Comparison of ENCODE assay signal across 30 cellular contexts in the genomic region with DNA sequence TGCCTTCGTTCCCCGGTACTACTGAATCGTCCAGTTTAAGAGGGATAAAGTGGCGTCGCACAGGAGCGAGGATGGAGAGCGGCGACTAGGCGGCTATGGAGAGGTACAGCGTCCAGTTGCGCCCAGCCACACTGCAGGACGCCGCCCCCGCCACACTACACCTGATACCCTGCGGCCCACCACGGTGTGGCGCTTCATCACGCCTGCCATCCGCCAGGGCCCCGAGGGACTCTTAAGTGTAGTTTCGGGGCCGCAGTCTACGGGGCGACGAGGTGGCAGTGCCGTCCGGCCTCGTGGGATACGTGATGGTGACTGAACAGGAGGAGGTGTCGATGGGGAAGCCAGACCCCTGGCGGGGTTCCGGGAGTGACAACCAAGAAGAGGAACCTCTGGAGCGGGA. TPM values are rescaled to one million over a fixed set of nuclear protein-coding genes. Genes with fewer than 3 reads are reported as not detected.
"Had no signal": no experiment of that assay in that cellular context is flagged by ENCODE, and none has a peak within 500 bp of the region (broad histone marks: within the 10 kb centered on the region; RNA-seq: fewer than 3 reads in every experiment).

No MANE protein-coding gene starts in this region.

- H3K4me3 Mint-ChIP-seq: mesothelial cell of epicardium; naive B cell; nephron progenitor cell; stimulated activated naive CD8-positive, alpha-beta T cell treated with anti-CD3 and anti-CD28 coated beads, Interleukin-15, Interleukin-2, amounts not matched to agents 100 ng/mL and 50 ng/mL, for 24 hours; T-helper 17 cell; type B pancreatic cell had no signal

- H3K9me3 Mint-ChIP-seq: mesothelial cell of epicardium; naive B cell; nephron progenitor cell; stimulated activated naive CD8-positive, alpha-beta T cell treated with anti-CD3 and anti-CD28 coated beads, Interleukin-15, Interleukin-2, amounts not matched to agents 100 ng/mL and 50 ng/mL, for 24 hours; type B pancreatic cell had no signal

- H3K27me3 Mint-ChIP-seq: progenitor cell of endocrine pancreas, type B pancreatic cell had no signal

- DNase-seq: activated CD8-positive, alpha-beta memory T cell treated with anti-CD3 and anti-CD28 coated beads for 24 hours; activated gamma-delta T cell treated with Interleukin-2 at 50 U/mL for 16 hours; activated naive CD4-positive, alpha-beta T cell treated with anti-CD3 and anti-CD28 coated beads, Interleukin-2, amount 50 U/mL, for 16 hours; central memory CD4-positive, alpha-beta T cell; dermis blood vessel endothelial cell; effector CD4-positive, alpha-beta T cell; esophagus squamous epithelium; glutamatergic neuron; islet precursor cell; left ventricle myocardium inferior; mammary epithelial cell; naive B cell; nephron progenitor cell; ovary; right lobe of liver; stimulated activated CD4-positive, alpha-beta T cell treated with anti-CD3 and anti-CD28 coated beads, Interleukin-4, amount 100 ng/mL, for 1 hour; substantia nigra; T-helper 17 cell; T1000; uterus; WERI-Rb-1 had no signal

- H3K27ac Mint-ChIP-seq: mesothelial cell of epicardium; naive B cell; nephron progenitor cell; progenitor cell of endocrine pancreas; stimulated activated naive CD8-positive, alpha-beta T cell treated with anti-CD3 and anti-CD28 coated beads, Interleukin-15, Interleukin-2, amounts not matched to agents 100 ng/mL and 50 ng/mL, for 24 hours; T-helper 17 cell; type B pancreatic cell had no signal

- H3K4me1 Mint-ChIP-seq: mesothelial cell of epicardium, nephron progenitor cell had no signal

- ATAC-seq: activated CD4-positive, CD25-positive, alpha-beta regulatory T cell treated with anti-CD3 and anti-CD28 coated beads, Interleukin-2, amount 50 U/mL, for 24 hours; right lobe of liver; T-helper 17 cell had no signal

- H3K36me3 Mint-ChIP-seq: mesothelial cell of epicardium, naive B cell, type B pancreatic cell had no signal

RNA-seq across cellular contexts. Expression of a gene that starts 2.3 kb away (rescaled TPM):
- total RNA-seq: breast epithelium, dermis blood vessel endothelial cell, esophagus squamous epithelium, frontal cortex, left ventricle myocardium inferior, mammary epithelial cell, mesothelial cell of epicardium, ovary, progenitor cell of endocrine pancreas, renal cortical epithelial cell, right lobe of liver, skeletal muscle tissue, T-helper 17 cell, uterus had no signal

RNA-seq across cellular contexts. Expression of a gene that starts 51.6 kb away (rescaled TPM):
- total RNA-seq: mesothelial cell of epicardium, progenitor cell of endocrine pancreas, uterus had no signal
